In genomic region chr3:33439421-33440327, GRCh38 we compare ENCODE assay signal across 1 cellular context.
A peak's percentile ranks its signal among the peaks of the same experiment; 100 is the strongest.
TF ChIP-seq lines count a peak whose summit lies in the region.

No MANE protein-coding gene starts in this region.

TF ChIP-seq in K562, 482 proteins besides CTCF, POLR2A, EP300 and RAD21 (continued from another document and continues in another):
- TF ChIP-seq ZBTB43 (CRISPR knock-in tag; IDR thresholded peaks at IDR 0.05) (0 out of 2 replicates have a peak, but pooled peaks have one; percentile 62), NR0B1 (IDR thresholded peaks at IDR 0.05; ENCODE audit: partially characterized antibody) (no peak), ILF3 (IDR thresholded peaks at IDR 0.05; ENCODE audit: borderline replicate concordance) (peak; percentile 78; the same call in 1 of the 2 replicates), STAT5B (CRISPR knock-in tag; IDR thresholded peaks at IDR 0.05) (no peak), MYBL2 (IDR thresholded peaks at IDR 0.05; ENCODE audit: low read depth) (no peak), MYBL2 (CRISPR knock-in tag; IDR thresholded peaks at IDR 0.05; ENCODE audit: borderline replicate concordance) (no peak), NFATC3 (IDR thresholded peaks at IDR 0.05) (no peak), ATF6 (CRISPR knock-in tag; IDR thresholded peaks at IDR 0.05) (no peak), SRSF3 (IDR thresholded peaks at IDR 0.05; ENCODE audit: insufficient read depth, low read length) (0 out of 2 replicates have a peak, but pooled peaks have one; percentile 41), XRCC5 (IDR thresholded peaks at IDR 0.05; ENCODE audit: low read depth, low read length) (no peak; the same call in 1 of the 2 replicates), NCOA1 (IDR thresholded peaks at IDR 0.05; ENCODE audit: low read depth) (no peak), SETDB1 (IDR thresholded peaks at IDR 0.05; ENCODE audit: low read length) (no peak), MNT (conservative IDR thresholded peaks at IDR 0.05) (peak in 1 of 2 experiments; percentile 20; a peak in 1 of 4 replicates), KDM4B (IDR thresholded peaks at IDR 0.05; ENCODE audit: borderline replicate concordance in 2 of 2, low read depth in 1 of 2) (no peak; a peak in 1 of 4 replicates), RBM22 (IDR thresholded peaks at IDR 0.05; ENCODE audit: low read depth, low read length, poor library complexity, severe bottlenecking) (peak; percentile 94), SAP30 (IDR thresholded peaks at IDR 0.05; ENCODE audit: borderline replicate concordance, insufficient read depth, low read depth, low read length, poor library complexity, severe bottlenecking) (peak; percentile 79), FOXK2 (conservative IDR thresholded peaks at IDR 0.05 in 1 of 2, IDR thresholded peaks at IDR 0.05 in 1 of 2; ENCODE audit: low read depth in 2 of 2) (no peak), HMG20B (CRISPR knock-in tag; IDR thresholded peaks at IDR 0.05) (no peak), TEAD2 (tag; IDR thresholded peaks at IDR 0.05) (no peak), ZNF124 (CRISPR knock-in tag; IDR thresholded peaks at IDR 0.05) (peak; percentile 80), PTRF (tag; IDR thresholded peaks at IDR 0.05) (no peak), NRF1 (conservative IDR thresholded peaks at IDR 0.05 in 1 of 2, IDR thresholded peaks at IDR 0.05 in 1 of 2) (peak; percentile 80 to 83), WHSC1 (IDR thresholded peaks at IDR 0.05; ENCODE audit: low read length) (no peak), MAX (CRISPR knock-in tag; IDR thresholded peaks at IDR 0.05) (peak; percentile 69), IFI16 (CRISPR knock-in tag; IDR thresholded peaks at IDR 0.05) (no peak), CEBPG (CRISPR knock-in tag; IDR thresholded peaks at IDR 0.05) (no peak; the same call in 1 of the 2 replicates), CEBPG (tag; conservative IDR thresholded peaks at IDR 0.05 in 1 of 2, IDR thresholded peaks at IDR 0.05 in 1 of 2) (no peak), MECOM (CRISPR knock-in tag; IDR thresholded peaks at IDR 0.05) (no peak), ZNF3 (CRISPR knock-in tag; IDR thresholded peaks at IDR 0.05) (no peak), BRF1 (IDR thresholded peaks at IDR 0.05; ENCODE audit: borderline replicate concordance, extremely low read depth, insufficient read length) (no peak), KLF6 (CRISPR knock-in tag; IDR thresholded peaks at IDR 0.05; ENCODE audit: borderline replicate concordance) (no peak), ZC3H8 (IDR thresholded peaks at IDR 0.05) (no peak), ZNF764 (CRISPR knock-in tag; IDR thresholded peaks at IDR 0.05; ENCODE audit: low read depth) (no peak), PKNOX1 (IDR thresholded peaks at IDR 0.05) (no peak; the same call in 1 of the 2 replicates), CTBP1 (IDR thresholded peaks at IDR 0.05; ENCODE audit: borderline replicate concordance) (peak; percentile 86), IRF9 (tag; IDR thresholded peaks at IDR 0.05) (no peak), GABPB2 (CRISPR knock-in tag; conservative IDR thresholded peaks at IDR 0.05) (no peak), RBFOX2 (IDR thresholded peaks at IDR 0.05; ENCODE audit: low read depth, low read length) (peak; percentile 86), SNIP1 (IDR thresholded peaks at IDR 0.05; ENCODE audit: low read depth) (no peak), TBL1XR1 (IDR thresholded peaks at IDR 0.05; ENCODE audit: low read length in 2 of 2) (no peak), ZNF121 (CRISPR knock-in tag; conservative IDR thresholded peaks at IDR 0.05) (no peak), POLR2B (IDR thresholded peaks at IDR 0.05; ENCODE audit: low read depth, partially characterized antibody) (peak; percentile 79), BCL6 (CRISPR knock-in tag; IDR thresholded peaks at IDR 0.05) (no peak), ATF4 (CRISPR knock-in tag; IDR thresholded peaks at IDR 0.05) (0 out of 2 replicates have a peak, but pooled peaks have one; percentile 6), HOMEZ (CRISPR knock-in tag; IDR thresholded peaks at IDR 0.05) (no peak), ZNF282 (CRISPR knock-in tag; IDR thresholded peaks at IDR 0.05) (peak; percentile 85; the same call in 1 of the 2 replicates), USF1 (CRISPR knock-in tag; IDR thresholded peaks at IDR 0.05) (no peak), ZNF780A (CRISPR knock-in tag; IDR thresholded peaks at IDR 0.05) (no peak), ZNF212 (CRISPR knock-in tag; IDR thresholded peaks at IDR 0.05) (0 out of 2 replicates have a peak, but pooled peaks have one; percentile 59), ESRRA (IDR thresholded peaks at IDR 0.05; ENCODE audit: borderline replicate concordance, low read depth) (no peak), RNF2 (IDR thresholded peaks at IDR 0.05) (no peak), FOXP4 (CRISPR knock-in tag; IDR thresholded peaks at IDR 0.05; ENCODE audit: borderline replicate concordance) (peak; percentile 72; the same call in 1 of the 2 replicates), MAFK (IDR thresholded peaks at IDR 0.05; ENCODE audit: low read length) (no peak), BRCA1 (IDR thresholded peaks at IDR 0.05) (no peak), BRCA1 (CRISPR knock-in tag; IDR thresholded peaks at IDR 0.05) (peak; percentile 89; the same call in 1 of the 2 replicates), XRCC4 (IDR thresholded peaks at IDR 0.05; ENCODE audit: extremely low read depth, insufficient read depth, insufficient read length) (no peak)
